Comparison of ENCODE assay signal across 13 cellular contexts in the genomic region with DNA sequence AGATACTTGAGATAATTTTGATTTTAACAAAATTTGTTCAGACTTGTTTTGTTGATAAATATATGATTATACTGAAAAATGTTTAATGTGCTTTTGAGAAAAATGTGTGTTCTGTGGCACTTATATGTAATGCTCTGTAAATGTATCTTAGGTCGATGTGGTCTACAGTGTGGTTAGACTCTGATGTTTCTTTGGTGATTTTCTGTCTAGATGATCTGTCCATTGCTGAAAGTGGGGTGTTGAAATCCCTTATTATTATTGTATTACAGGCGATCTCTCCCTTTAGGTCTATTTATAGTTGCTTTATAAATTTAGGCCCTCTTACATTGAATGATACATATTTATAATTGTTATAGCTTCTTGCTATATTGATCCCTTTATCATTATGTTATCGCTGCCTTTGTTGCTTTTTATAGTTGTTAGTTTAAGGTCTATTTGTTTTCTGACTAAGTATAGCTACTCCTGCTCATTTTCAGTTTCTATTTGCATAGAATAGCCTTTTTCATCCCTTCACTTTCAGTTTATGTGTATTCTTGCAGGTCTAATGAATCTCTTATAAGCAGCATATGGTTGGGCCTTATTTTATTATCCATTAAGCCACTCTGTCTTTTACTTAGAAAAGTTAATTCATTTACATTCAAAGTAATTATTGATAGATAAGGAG.
A peak's percentile ranks its signal among the peaks of the same experiment; 100 is the strongest.
DNase-seq lines count a peak whose midpoint lies in the region; ATAC-seq and TF ChIP-seq lines count a peak whose summit lies in the region.
"Had no signal": no experiment of that assay in that cellular context is flagged by ENCODE, and none has a peak within 500 bp of the region (broad histone marks: within the 10 kb centered on the region; RNA-seq: fewer than 3 reads in every experiment).

No MANE protein-coding gene starts in this region.

- H3K4me3 ChIP-seq in trophoblast cell (ENCODE audit: low read depth, low read length) (no peak overlapping the region), left lung (no peak overlapping the region)
- H3K4me3 ChIP-seq: neural progenitor cell had no signal

- ATAC-seq in GM19328 (IDR thresholded peaks at IDR 0.05; ENCODE audit: unreplicated experiment) = peak; percentile 92
- peak; percentile 100 for ATAC-seq in HG02610 (IDR thresholded peaks at IDR 0.05; ENCODE audit: unreplicated experiment)
- ATAC-seq in HG03280 (IDR thresholded peaks at IDR 0.05; ENCODE audit: unreplicated experiment) = peak; percentile 97
- ATAC-seq in left lung = no peak
- ATAC-seq: left cardiac atrium had no signal

- H3K27me3 ChIP-seq in trophoblast cell (ENCODE audit: insufficient read depth, low read length) (no peaks in the 10 kb centered on the region), left lung (no peaks in the 10 kb centered on the region)
- H3K27me3 ChIP-seq: neural progenitor cell had no signal

- H4K12ac ChIP-seq in trophoblast cell (ENCODE audit: low read depth, low read length) = no peak overlapping the region

- no peak overlapping the region for H2BK12ac ChIP-seq in trophoblast cell (ENCODE audit: low read length)

- H3K18ac ChIP-seq in trophoblast cell (ENCODE audit: low read length) = no peak overlapping the region

- WGBS in trophoblast cell (ENCODE audit: extremely low coverage, insufficient coverage, insufficient read length) = no CpG with 5 or more reads among the region's 3 CpGs

- no peak overlapping the region for H2BK120ac ChIP-seq in trophoblast cell (ENCODE audit: insufficient read depth, low read length, poor library complexity)

- H3K4me1 ChIP-seq in trophoblast cell (ENCODE audit: control insufficient read depth in 1 of 2, insufficient read depth in 2 of 2, low read length in 2 of 2) (no peaks in the 10 kb centered on the region), left lung (no peaks in the 10 kb centered on the region)
- H3K4me1 ChIP-seq: neural progenitor cell had no signal

- H3K9ac ChIP-seq in trophoblast cell (ENCODE audit: low read length) = no peak overlapping the region
- H3K9ac ChIP-seq: neural progenitor cell had no signal

- no peak overlapping the region for H3K4ac ChIP-seq in trophoblast cell (ENCODE audit: low read depth, low read length)

- H3K27ac ChIP-seq in trophoblast cell (ENCODE audit: low read depth, low read length) (no peak overlapping the region), RWPE1 (no peak overlapping the region), left lung (no peak overlapping the region)
- H3K27ac ChIP-seq: neural progenitor cell had no signal

- H3K79me2 ChIP-seq in trophoblast cell (ENCODE audit: control insufficient read depth, insufficient read depth, low read length, poor library complexity) = no peaks in the 10 kb centered on the region

- H3K23ac ChIP-seq in trophoblast cell (ENCODE audit: low read length) = no peak overlapping the region

- POLR2A ChIA-PET in RWPE1 (lab: Yijun Ruan, JAX; ENCODE audit: low non-redundant PET) = no interaction called here

- no peak overlapping the region for H4K91ac ChIP-seq in trophoblast cell (ENCODE audit: low read depth, low read length)

- H3K9me3 ChIP-seq in trophoblast cell (ENCODE audit: insufficient read depth, low read depth, low read length) = no peaks in the 10 kb centered on the region
- H3K9me3 ChIP-seq in left lung = peaks cover 0 to 14% of the 10 kb centered on the region in 2 donors

- CTCF ChIA-PET in RWPE1 (lab: Yijun Ruan, JAX) = interaction anchor here (0.6 kb wide), 1 partner anchor 54 kb away, joined by 3 read pairs; no protein-coding TSS in a partner anchor

- H2AFZ ChIP-seq in trophoblast cell (ENCODE audit: insufficient read depth, low read length, poor library complexity) = no peak overlapping the region
- H2AFZ ChIP-seq: neural progenitor cell had no signal

- intact Hi-C loops in left lung (cut with DNase I) = no loop called here

- H4K8ac ChIP-seq in trophoblast cell (ENCODE audit: low read depth, low read length) = no peak overlapping the region

- no peak overlapping the region for H2AK5ac ChIP-seq in trophoblast cell (ENCODE audit: low read length)

- TF ChIP-seq CTCF in GM10266 (IDR thresholded peaks at IDR 0.05; ENCODE audit: control insufficient read depth, insufficient read depth, low read depth, missing control alignments) (no peak), RWPE1 (conservative IDR thresholded peaks at IDR 0.05; ENCODE audit: low read depth) (no peak), left lung (IDR thresholded peaks at IDR 0.05) (no peak)

- no peak overlapping the region for H3K4me2 ChIP-seq in trophoblast cell (ENCODE audit: low read length)
- H3K4me2 ChIP-seq: neural progenitor cell had no signal

- no peak overlapping the region for H3K14ac ChIP-seq in trophoblast cell (ENCODE audit: low read length)

- no peaks in the 10 kb centered on the region for H3K79me1 ChIP-seq in trophoblast cell (ENCODE audit: low read length)

- H3K36me3 ChIP-seq in trophoblast cell (ENCODE audit: control insufficient read depth in 1 of 2, insufficient read depth in 2 of 2, low read length in 2 of 2) = no peaks in the 10 kb centered on the region
- H3K36me3 ChIP-seq in left lung = no peaks in the 10 kb centered on the region
- H3K36me3 ChIP-seq: neural progenitor cell had no signal

- no peak overlapping the region for H2BK5ac ChIP-seq in trophoblast cell (ENCODE audit: low read depth, low read length, poor library complexity)

- DNase-seq in GM10266 (ENCODE audit: extremely low spot score) = peak; percentile 14
- no peak for DNase-seq in trophoblast cell
- no peak for DNase-seq in NCI-H82 (lab: John Stamatoyannopoulos, UW)
- no peak for DNase-seq in RWPE1 (ENCODE audit: low spot score)
- no peak for DNase-seq in left lung
- DNase-seq: activated CD4-positive, alpha-beta T cell treated with anti-CD3 and anti-CD28 coated beads for 4 hours; foreskin melanocyte; left cardiac atrium; NCI-H524 had no signal
